In genomic region chr22:35353318-35353717, GRCh38 we compare ENCODE assay signal across 15 cellular contexts. TPM values are rescaled to one million over a fixed set of nuclear protein-coding genes. Genes with fewer than 3 reads are reported as not detected.
DNase-seq lines count a peak whose midpoint lies in the region; ATAC-seq, FAIRE-seq and TF ChIP-seq lines count a peak whose summit lies in the region.
"Had no signal": no experiment of that assay in that cellular context is flagged by ENCODE, and none has a peak within 500 bp of the region (broad histone marks: within the 10 kb centered on the region; RNA-seq: fewer than 3 reads in every experiment).

No MANE protein-coding gene starts in this region.

- TF ChIP-seq CTCF in GM12878 (IDR thresholded peaks at IDR 0.05 in 2 of 3, conservative IDR thresholded peaks at IDR 0.05 in 1 of 3; ENCODE audit: control insufficient read depth in 2 of 3, extremely low read depth in 1 of 3, insufficient read depth in 1 of 3, low read depth in 3 of 3, low read length in 3 of 3) (no peak), A673 (conservative IDR thresholded peaks at IDR 0.05; ENCODE audit: low read depth, low read length) (no peak)

- H3K9me3 ChIP-seq in GM12878 (replicated peaks; ENCODE audit: control insufficient read depth, insufficient read depth, low read length), result no peaks in the 10 kb centered on the region; the same call in 2 of the 3 replicates
- no peaks in the 10 kb centered on the region for H3K9me3 ChIP-seq in A673 (ENCODE audit: low read depth, low read length, poor library complexity, severe bottlenecking)
- no peaks in the 10 kb centered on the region for H3K9me3 ChIP-seq in naive thymus-derived CD4-positive, alpha-beta T cell (ENCODE audit: control insufficient read depth in 2 of 3, low read length in 3 of 3)
- H3K9me3 ChIP-seq: psoas muscle had no signal

- H3K27me3 ChIP-seq in GM12878 (replicated peaks in 1 of 2; ENCODE audit: control insufficient read depth in 2 of 2, insufficient read depth in 2 of 2, low read length in 1 of 2), result no peaks in the 10 kb centered on the region
- H3K27me3 ChIP-seq in A673 (replicated peaks; ENCODE audit: insufficient read depth, low read depth, low read length, poor library complexity), result no peaks in the 10 kb centered on the region
- H3K27me3 ChIP-seq in naive thymus-derived CD4-positive, alpha-beta T cell (ENCODE audit: control insufficient read depth in 2 of 2, insufficient read depth in 2 of 2, low read length in 2 of 2), result no peaks in the 10 kb centered on the region

- 21% methylated on average over 12 of the region's 12 CpGs for WGBS in GM12878 (ENCODE audit: insufficient coverage, insufficient replicate concordance, low lambda C conversion rate, missing lambda C conversion rate)

- H3K9ac ChIP-seq in GM12878 (ENCODE audit: control insufficient read depth, insufficient read depth, low read length), result no peak overlapping the region

- H4K20me1 ChIP-seq in GM12878 (ENCODE audit: control insufficient read depth, insufficient read depth), result no peaks in the 10 kb centered on the region

- no TSS peak for BruUV-seq in GM12878 (replicated peaks; lab: Mats Ljungman, UMichigan)
- BruUV-seq in A673 (replicated peaks; lab: Mats Ljungman, UMichigan), result no TSS peak

- H3K4me3 ChIP-seq in GM12878, result no peak overlapping the region
- no peak overlapping the region for H3K4me3 ChIP-seq in A673 (ENCODE audit: low read depth, low read length, poor library complexity, severe bottlenecking)
- H3K4me3 ChIP-seq in naive thymus-derived CD4-positive, alpha-beta T cell (ENCODE audit: low read length), result no peak overlapping the region
- H3K4me3 ChIP-seq: psoas muscle had no signal

- FAIRE-seq in GM12878 (lab: Jason Lieb, UNC) (no peak), urothelium cell line (lab: Jason Lieb, UNC) (peak; percentile 92)
- FAIRE-seq: endothelial cell of umbilical vein, G401.6 had no signal

- no peaks in the 10 kb centered on the region for H3K36me3 Mint-ChIP-seq in activated naive CD4-positive, alpha-beta T cell treated with anti-CD3 and anti-CD28 coated beads, Interleukin-2, amount 10 ng/mL, durations not matched to agents 7 days and 5 days
- H3K36me3 Mint-ChIP-seq in activated naive CD4-positive, alpha-beta T cell treated with anti-CD3 and anti-CD28 coated beads, Interleukin-2, amount 50 U/mL, for 72 hours, result no peaks in the 10 kb centered on the region
- no peaks in the 10 kb centered on the region for H3K36me3 Mint-ChIP-seq in naive thymus-derived CD4-positive, alpha-beta T cell

- in situ Hi-C loops in GM12878 (cut with MboI), result loop anchor here (5.0 to 10.0 kb wide), 4 partner anchors 229 to 771 kb away; no protein-coding TSS in a partner anchor

- H3K36me3 ChIP-seq in GM12878 (ENCODE audit: control insufficient read depth in 2 of 2, insufficient read depth in 2 of 2, low read length in 1 of 2) (no peaks in the 10 kb centered on the region; a peak in 1 of 4 replicates), A673 (ENCODE audit: insufficient read depth, low read length, poor library complexity, severe bottlenecking) (no peaks in the 10 kb centered on the region)
- no peaks in the 10 kb centered on the region for H3K36me3 ChIP-seq in naive thymus-derived CD4-positive, alpha-beta T cell (ENCODE audit: control insufficient read depth in 2 of 3, insufficient read depth in 3 of 3, low read length in 3 of 3)

- H3K79me2 ChIP-seq in GM12878 (ENCODE audit: control insufficient read depth, insufficient read depth, low read length), result no peaks in the 10 kb centered on the region

- RAD21 ChIA-PET in GM12878 (lab: Charles Lee; ENCODE audit: unreplicated experiment), result interaction anchor here (0.6 to 4.4 kb wide), 16 partner anchors 9 to 295 kb away, joined by 3 to 112 read pairs (median 4); partner anchors contain the start of genes APOL6 and HMOX1

- ATAC-seq in activated naive CD4-positive, alpha-beta T cell treated with anti-CD3 and anti-CD28 coated beads, Interleukin-2, amount 50 U/mL, for 72 hours, result no peak
- peak; percentile 27 for ATAC-seq in GM12878
- no peak for ATAC-seq in HG03039 (IDR thresholded peaks at IDR 0.05; ENCODE audit: unreplicated experiment)
- no peak for ATAC-seq in naive thymus-derived CD4-positive, alpha-beta T cell
- ATAC-seq: SK-N-SH treated with all-trans-retinoic acid at 6 μM for 48 hours had no signal

- peak overlapping the region; percentile 62 for H3K27ac Mint-ChIP-seq in activated naive CD4-positive, alpha-beta T cell treated with anti-CD3 and anti-CD28 coated beads, Interleukin-2, amount 10 ng/mL, durations not matched to agents 7 days and 5 days
- H3K27ac Mint-ChIP-seq in activated naive CD4-positive, alpha-beta T cell treated with anti-CD3 and anti-CD28 coated beads, Interleukin-2, amount 50 U/mL, for 72 hours, result no peak overlapping the region
- H3K27ac Mint-ChIP-seq in naive thymus-derived CD4-positive, alpha-beta T cell, result no peak overlapping the region

- TF ChIP-seq EP300 in GM12878 (IDR thresholded peaks at IDR 0.05; ENCODE audit: borderline replicate concordance in 1 of 2, control insufficient read depth in 1 of 2, low read depth in 2 of 2, low read length in 2 of 2), result no peak; a peak in 1 of 4 replicates

- POLR2A ChIA-PET in GM12878 (lab: Charles Lee) (interaction anchor here (0.9 to 3.0 kb wide), 7 partner anchors 9 to 229 kb away, joined by 3 to 18 read pairs (median 4); no protein-coding TSS in a partner anchor), A673 (lab: Charles Lee; ENCODE audit: low non-redundant PET) (interaction anchor here (0.7 kb wide), 1 partner anchor 587 kb away, joined by 5 read pairs; no protein-coding TSS in a partner anchor)
- POLR2A ChIA-PET in naive thymus-derived CD4-positive, alpha-beta T cell (lab: Charles Lee), result interaction anchor here (1.7 kb wide), 1 partner anchor 54 kb away, joined by 4 read pairs; the partner anchor contains the start of gene TOM1

- TF ChIP-seq RAD21 in GM12878 (IDR thresholded peaks at IDR 0.05; ENCODE audit: insufficient read depth, low read depth, low read length), result no peak

- H2AFZ ChIP-seq in GM12878 (ENCODE audit: control insufficient read depth, low read depth, low read length), result peak overlapping the region; percentile 21; the same call in 1 of the 2 replicates

- H3K4me1 ChIP-seq in GM12878 (ENCODE audit: control insufficient read depth, insufficient read depth, low read length), result peaks cover 43% of the 10 kb centered on the region
- H3K4me1 ChIP-seq in A673 (ENCODE audit: insufficient read depth, low read length, poor library complexity, severe bottlenecking), result peaks cover 13% of the 10 kb centered on the region
- H3K4me1 ChIP-seq in naive thymus-derived CD4-positive, alpha-beta T cell (ENCODE audit: control insufficient read depth in 2 of 2, insufficient read depth in 2 of 2, low read length in 2 of 2), result peaks cover 11 to 16% of the 10 kb centered on the region in 2 donors

- SMC1A ChIA-PET in GM12878 (lab: Charles Lee; ENCODE audit: uncharacterized antibody, unreplicated experiment), result interaction anchor here (0.5 to 4.2 kb wide), 8 partner anchors 18 to 230 kb away, joined by 3 to 67 read pairs (median 4); no protein-coding TSS in a partner anchor

- no peak for TF ChIP-seq POLR2A in GM12878 (IDR thresholded peaks at IDR 0.05; ENCODE audit: low read depth, low read length)

- no peak overlapping the region for H3K4me3 Mint-ChIP-seq in activated naive CD4-positive, alpha-beta T cell treated with anti-CD3 and anti-CD28 coated beads, Interleukin-2, amount 10 ng/mL, durations not matched to agents 7 days and 5 days
- no peak overlapping the region for H3K4me3 Mint-ChIP-seq in naive thymus-derived CD4-positive, alpha-beta T cell

- H3K27me3 Mint-ChIP-seq in activated naive CD4-positive, alpha-beta T cell treated with anti-CD3 and anti-CD28 coated beads, Interleukin-2, amount 10 ng/mL, durations not matched to agents 7 days and 5 days, result peaks cover 55% of the 10 kb centered on the region
- peaks cover 5 to 13% (median 10%) of the 10 kb centered on the region in 5 donors for H3K27me3 Mint-ChIP-seq in naive thymus-derived CD4-positive, alpha-beta T cell

- H3K9me3 Mint-ChIP-seq in activated naive CD4-positive, alpha-beta T cell treated with anti-CD3 and anti-CD28 coated beads, Interleukin-2, amount 10 ng/mL, durations not matched to agents 7 days and 5 days, result no peaks in the 10 kb centered on the region
- no peaks in the 10 kb centered on the region for H3K9me3 Mint-ChIP-seq in activated naive CD4-positive, alpha-beta T cell treated with anti-CD3 and anti-CD28 coated beads, Interleukin-2, amount 50 U/mL, for 72 hours
- peaks cover 0 to 2% (median 0%) of the 10 kb centered on the region in 11 donors for H3K9me3 Mint-ChIP-seq in naive thymus-derived CD4-positive, alpha-beta T cell

- intact Hi-C loops in GM12878 (cut with micrococcal nuclease; ENCODE audit: unreplicated experiment) (loop anchor here (5.0 kb wide), 1 partner anchor 569 kb away; no protein-coding TSS in a partner anchor), A673 (cut with micrococcal nuclease; ENCODE audit: unreplicated experiment) (loop anchor here (5.0 kb wide), 2 partner anchors 104 to 769 kb away; no protein-coding TSS in a partner anchor)
- intact Hi-C loops in naive thymus-derived CD4-positive, alpha-beta T cell (cut with micrococcal nuclease), result loop anchor here in 1 of 2 donors (5.0 to 10.0 kb wide), 2 partner anchors 49 to 714 kb away; no protein-coding TSS in a partner anchor

- H3K4me2 ChIP-seq in GM12878 (ENCODE audit: control insufficient read depth, insufficient read depth), result peak overlapping the region; percentile 10; the same call in 1 of the 2 replicates

- DNase-seq in activated naive CD4-positive, alpha-beta T cell treated with anti-CD3 and anti-CD28 coated beads, Interleukin-2, amount 10 ng/mL, durations not matched to agents 7 days and 5 days, result no peak
- no peak for DNase-seq in activated naive CD4-positive, alpha-beta T cell treated with anti-CD3 and anti-CD28 coated beads, Interleukin-2, amount 50 U/mL, for 72 hours (ENCODE audit: low spot score in 2 of 2)
- DNase-seq in GM12878 (ENCODE audit: low read depth, low spot score) (no peak), midbrain (lab: John Stamatoyannopoulos, UW) (peak; percentile 6), urothelium cell line (ENCODE audit: low spot score) (no peak), A673 (ENCODE audit: low spot score) (no peak)
- no peak for DNase-seq in naive thymus-derived CD4-positive, alpha-beta T cell
- DNase-seq: GOT3, KBM-7, NCI-H1417 had no signal

- CTCF ChIA-PET in activated naive CD4-positive, alpha-beta T cell treated with anti-CD3 and anti-CD28 coated beads, Interleukin-2, amount 10 ng/mL, durations not matched to agents 7 days and 5 days (lab: Charles Lee), result interaction anchor here (1.6 kb wide), 1 partner anchor 230 kb away, joined by 7 read pairs; no protein-coding TSS in a partner anchor
- CTCF ChIA-PET in GM12878 (lab: Yijun Ruan, JAX), result interaction anchor here (0.7 to 5.2 kb wide), 9 partner anchors 13 to 229 kb away, joined by 3 to 91 read pairs (median 4); partner anchors contain the start of gene HMOX1
- CTCF ChIA-PET in A673 (lab: Charles Lee), result no interaction called here
- CTCF ChIA-PET in naive thymus-derived CD4-positive, alpha-beta T cell (lab: Charles Lee), result interaction anchor here (0.7 to 1.6 kb wide), 5 partner anchors 52 to 830 kb away, joined by 3 to 6 read pairs (median 4); no protein-coding TSS in a partner anchor

- peak overlapping the region; percentile 9; the same call in 1 of the 2 replicates for H3K27ac ChIP-seq in GM12878 (ENCODE audit: control insufficient read depth, insufficient read depth)
- no peak overlapping the region for H3K27ac ChIP-seq in A673 (ENCODE audit: low read depth, low read length, poor library complexity, severe bottlenecking)
- H3K27ac ChIP-seq in naive thymus-derived CD4-positive, alpha-beta T cell (ENCODE audit: low read depth, low read length), result no peak overlapping the region
- H3K27ac ChIP-seq: psoas muscle had no signal

- peaks cover 27% of the 10 kb centered on the region for H3K4me1 Mint-ChIP-seq in activated naive CD4-positive, alpha-beta T cell treated with anti-CD3 and anti-CD28 coated beads, Interleukin-2, amount 10 ng/mL, durations not matched to agents 7 days and 5 days
- peaks cover 8 to 29% (median 26%) of the 10 kb centered on the region in 7 donors for H3K4me1 Mint-ChIP-seq in naive thymus-derived CD4-positive, alpha-beta T cell

RNA-seq across cellular contexts. Expression of gene HMOX1, which starts 27.6 kb away (rescaled TPM):
- total RNA-seq in activated naive CD4-positive, alpha-beta T cell treated with anti-CD3 and anti-CD28 coated beads, Interleukin-2, amount 50 U/mL, for 72 hours, result under 1 TPM; 0.14 to 0.48 TPM
- 7.3 and 7.5 TPM in 2 replicates for total RNA-seq in GM12878 (2013; cell fraction: nucleolus; rRNA removed)
- 17.5 and 24.1 TPM in 2 replicates for total RNA-seq in GM12878 (2014; rRNA removed)
- 9.9 and 12.5 TPM in 2 replicates for total RNA-seq in GM12878 (2014; rRNA removed; fragmentation: Illumina TruSeq; extraction: Trizol)
- 20.2 and 21.9 TPM in 2 replicates for total RNA-seq in GM12878 (2021)
- 9.7 TPM for polyA plus RNA-seq in GM12878 (2011; ENCODE audit: low read depth)
- 15.8 and 36.7 TPM in 2 replicates for polyA plus RNA-seq in GM12878 (2011; rRNA removed)
- polyA plus RNA-seq in GM12878 (2011; cell fraction: cytosol; rRNA removed), result 55.4 and 56.2 TPM in 2 replicates
- 31.5 and 37.5 TPM in 2 replicates for polyA plus RNA-seq in GM12878 (2011; cell fraction: nucleus; rRNA removed)
- 9.3 and 19.2 TPM in 2 replicates for polyA plus RNA-seq in GM12878 (2012)
- polyA plus RNA-seq in GM12878 (2014; fragmentation: Illumina TruSeq; extraction: Trizol), result 9.9 and 18.3 TPM in 2 replicates
- polyA plus RNA-seq in GM12878 (2014; fragmentation: Nextera tagmentation; extraction: Ambion mirVana), result 1 to 10 TPM; 1.5 to 2.4 TPM
- polyA plus RNA-seq in GM12878 (2014; rRNA removed), result 22.9 and 30.6 TPM in 2 replicates
- 10 to 100 TPM; 16.9 to 19.3 TPM for polyA plus RNA-seq in GM12878 (2016; fragmentation: Nextera tagmentation; extraction: Ambion mirVana)
- polyA minus RNA-seq in GM12878 (2011; rRNA and poly(A)+ RNA removed), result 13.0 and 30.4 TPM in 2 replicates
- polyA minus RNA-seq in GM12878 (2011; cell fraction: cytosol; rRNA and poly(A)+ RNA removed), result 10.2 and 10.8 TPM in 2 replicates
- polyA minus RNA-seq in GM12878 (2011; cell fraction: nucleus; rRNA and poly(A)+ RNA removed), result 7.7 and 15.9 TPM in 2 replicates
- total RNA-seq in A673 (2021), result 2.5 and 2.8 TPM in 2 replicates
- total RNA-seq in naive thymus-derived CD4-positive, alpha-beta T cell, result 10 to 100 TPM in 1 of 5 experiments, 1 to 10 TPM in 3, under 1 TPM in 1; 0.92 to 54.0 (median 6.6) TPM
- under 1 TPM; 0.14 to 0.19 TPM for polyA plus RNA-seq in naive thymus-derived CD4-positive, alpha-beta T cell

RNA-seq across cellular contexts. Expression of gene MCM5, which starts 46.6 kb away (rescaled TPM):
- 100 to 1,000 TPM; 157 to 310 TPM for total RNA-seq in activated naive CD4-positive, alpha-beta T cell treated with anti-CD3 and anti-CD28 coated beads, Interleukin-2, amount 50 U/mL, for 72 hours
- 242 and 271 TPM in 2 replicates for total RNA-seq in GM12878 (2013; cell fraction: nucleolus; rRNA removed)
- total RNA-seq in GM12878 (2014; rRNA removed), result 251 and 253 TPM in 2 replicates
- 84.6 and 100 TPM in 2 replicates for total RNA-seq in GM12878 (2014; rRNA removed; fragmentation: Illumina TruSeq; extraction: Trizol)
- total RNA-seq in GM12878 (2021), result 277 and 301 TPM in 2 replicates
- 32.5 TPM for polyA plus RNA-seq in GM12878 (2011; ENCODE audit: low read depth)
- 97.8 and 186 TPM in 2 replicates for polyA plus RNA-seq in GM12878 (2011; rRNA removed)
- 163 and 222 TPM in 2 replicates for polyA plus RNA-seq in GM12878 (2011; cell fraction: cytosol; rRNA removed)
- polyA plus RNA-seq in GM12878 (2011; cell fraction: nucleus; rRNA removed), result 384 and 412 TPM in 2 replicates
- polyA plus RNA-seq in GM12878 (2012), result 85.2 and 127 TPM in 2 replicates
- 35.9 and 98.0 TPM in 2 replicates for polyA plus RNA-seq in GM12878 (2014; fragmentation: Illumina TruSeq; extraction: Trizol)
- polyA plus RNA-seq in GM12878 (2014; fragmentation: Nextera tagmentation; extraction: Ambion mirVana), result 10 to 100 TPM; 14.1 to 22.1 TPM
- polyA plus RNA-seq in GM12878 (2014; rRNA removed), result 142 and 197 TPM in 2 replicates
- 100 to 1,000 TPM; 348 to 360 TPM for polyA plus RNA-seq in GM12878 (2016; fragmentation: Nextera tagmentation; extraction: Ambion mirVana)
- polyA minus RNA-seq in GM12878 (2011; rRNA and poly(A)+ RNA removed), result 280 and 293 TPM in 2 replicates
- polyA minus RNA-seq in GM12878 (2011; cell fraction: cytosol; rRNA and poly(A)+ RNA removed), result 86.7 and 136 TPM in 2 replicates
- 114 and 175 TPM in 2 replicates for polyA minus RNA-seq in GM12878 (2011; cell fraction: nucleus; rRNA and poly(A)+ RNA removed)
- total RNA-seq in A673 (2021), result 245 and 261 TPM in 2 replicates
- total RNA-seq in naive thymus-derived CD4-positive, alpha-beta T cell, result 100 to 1,000 TPM in 1 of 5 experiments, 10 to 100 TPM in 4; 34.7 to 208 (median 50.7) TPM
- polyA plus RNA-seq in naive thymus-derived CD4-positive, alpha-beta T cell, result 10 to 100 TPM; 19.7 to 26.4 TPM

RNA-seq across cellular contexts. Expression of gene TOM1, which starts 53.6 kb away (rescaled TPM):
- total RNA-seq in activated naive CD4-positive, alpha-beta T cell treated with anti-CD3 and anti-CD28 coated beads, Interleukin-2, amount 50 U/mL, for 72 hours, result 10 to 100 TPM; 28.5 to 56.7 TPM
- 124 and 147 TPM in 2 replicates for total RNA-seq in GM12878 (2013; cell fraction: nucleolus; rRNA removed)
- total RNA-seq in GM12878 (2014; rRNA removed) (33.5 and 37.3 TPM in 2 replicates), GM12878 (2014; rRNA removed; fragmentation: Illumina TruSeq; extraction: Trizol) (17.3 and 18.2 TPM in 2 replicates), GM12878 (2021) (36.4 and 37.9 TPM in 2 replicates), A673 (2021) (22.8 and 30.1 TPM in 2 replicates)
- polyA plus RNA-seq in GM12878 (2011; ENCODE audit: low read depth), result 23.4 TPM
- polyA plus RNA-seq in GM12878 (2011; rRNA removed) (32.2 and 64.6 TPM in 2 replicates), GM12878 (2014; fragmentation: Illumina TruSeq; extraction: Trizol) (33.0 and 60.6 TPM in 2 replicates), GM12878 (2014; fragmentation: Nextera tagmentation; extraction: Ambion mirVana) (1 to 10 TPM; 2.2 to 2.9 TPM), GM12878 (2014; rRNA removed) (40.5 and 43.3 TPM in 2 replicates), GM12878 (2016; fragmentation: Nextera tagmentation; extraction: Ambion mirVana) (10 to 100 TPM; 50.4 to 53.6 TPM)
- 77.4 and 79.3 TPM in 2 replicates for polyA plus RNA-seq in GM12878 (2011; cell fraction: cytosol; rRNA removed)
- 95.7 and 99.1 TPM in 2 replicates for polyA plus RNA-seq in GM12878 (2011; cell fraction: nucleus; rRNA removed)
- 31.1 and 35.7 TPM in 2 replicates for polyA plus RNA-seq in GM12878 (2012)
- polyA minus RNA-seq in GM12878 (2011; rRNA and poly(A)+ RNA removed), result 112 and 113 TPM in 2 replicates
- polyA minus RNA-seq in GM12878 (2011; cell fraction: cytosol; rRNA and poly(A)+ RNA removed), result 20.8 and 21.0 TPM in 2 replicates
- polyA minus RNA-seq in GM12878 (2011; cell fraction: nucleus; rRNA and poly(A)+ RNA removed), result 51.9 and 56.4 TPM in 2 replicates
- 100 to 1,000 TPM in 2 of 5 experiments, 10 to 100 TPM in 3; 36.5 to 225 (median 62.1) TPM for total RNA-seq in naive thymus-derived CD4-positive, alpha-beta T cell
- polyA plus RNA-seq in naive thymus-derived CD4-positive, alpha-beta T cell, result 10 to 100 TPM; 32.3 to 45.6 TPM
